ENCODE assay signal across 9 cellular contexts in the genomic region with DNA sequence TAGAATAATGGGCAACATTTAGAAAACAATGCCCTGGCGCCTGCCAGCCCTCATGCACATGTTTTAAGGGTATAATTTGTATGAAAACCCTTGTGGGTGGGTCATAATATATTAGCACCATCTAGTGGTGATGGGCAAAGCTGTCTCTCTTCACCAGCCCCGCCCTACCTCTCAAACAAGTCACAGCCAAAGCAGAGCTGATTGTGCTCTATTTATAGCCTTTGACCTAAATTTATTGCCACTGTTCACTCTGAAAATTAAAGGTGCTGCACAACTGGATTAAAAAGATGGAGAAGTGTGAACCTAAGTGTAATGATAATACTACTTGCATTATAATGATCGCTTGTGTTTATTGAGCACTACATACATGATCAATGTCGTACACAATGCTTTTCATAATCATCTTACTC.
A peak's percentile ranks its signal among the peaks of the same experiment; 100 is the strongest.
DNase-seq lines count a peak whose midpoint lies in the region; ATAC-seq and TF ChIP-seq lines count a peak whose summit lies in the region.
"Had no signal": no experiment of that assay in that cellular context is flagged by ENCODE, and none has a peak within 500 bp of the region (broad histone marks: within the 10 kb centered on the region; RNA-seq: fewer than 3 reads in every experiment).

No MANE protein-coding gene starts in this region.

- no peak overlapping the region for H3K9ac ChIP-seq in SU-DHL-6 (ENCODE audit: low read length)
- H3K9ac ChIP-seq: BLaER1 had no signal

- H3K27me3 ChIP-seq in SU-DHL-6 (ENCODE audit: low read length), result no peaks in the 10 kb centered on the region
- H3K27me3 ChIP-seq: BLaER1 had no signal

- DNase-seq in activated gamma-delta T cell treated with Interleukin-2 at 50 U/mL for 16 hours, result peak; percentile 53
- DNase-seq in activated gamma-delta T cell (lab: John Stamatoyannopoulos, UW), result no peak
- peak; percentile 72 for DNase-seq in NCI-H1436 (lab: John Stamatoyannopoulos, UW)
- DNase-seq in amniotic epithelial cell (ENCODE audit: low read depth), result peak; percentile 70
- DNase-seq in left cardiac atrium, result peak; percentile 66
- no peak for DNase-seq in retinal pigment epithelial cell (ENCODE audit: low read depth)

- no peaks in the 10 kb centered on the region for H4K20me1 ChIP-seq in SU-DHL-6 (ENCODE audit: low read depth, low read length)
- H4K20me1 ChIP-seq: BLaER1 had no signal

- TF ChIP-seq CTCF in SU-DHL-6 (IDR thresholded peaks at IDR 0.05; ENCODE audit: insufficient read depth, low read length, poor library complexity, severe bottlenecking) (peak; percentile 55), retinal pigment epithelial cell (conservative IDR thresholded peaks at IDR 0.05; ENCODE audit: low read depth, low read length) (peak; percentile 77)

- H3K4me3 ChIP-seq in SU-DHL-6 (ENCODE audit: insufficient read depth, low read length, poor library complexity, severe bottlenecking) (no peak overlapping the region), retinal pigment epithelial cell (ENCODE audit: low read length) (no peak overlapping the region)
- H3K4me3 ChIP-seq: BLaER1 had no signal

- H3K27ac ChIP-seq in SU-DHL-6 (ENCODE audit: low read depth, low read length), result no peak overlapping the region
- H3K27ac ChIP-seq: BLaER1 had no signal

- intact Hi-C loops in left cardiac atrium (cut with DNase I), result loop anchor here (1.0 to 10.0 kb wide), 5 partner anchors 56 to 276 kb away; a partner anchor contains a TSS

- no peaks in the 10 kb centered on the region for H3K79me2 ChIP-seq in SU-DHL-6 (ENCODE audit: insufficient read depth, low read length)

- H2AFZ ChIP-seq in SU-DHL-6 (ENCODE audit: low read depth, low read length, severe bottlenecking), result no peak overlapping the region

- H3K36me3 ChIP-seq in SU-DHL-6 (ENCODE audit: low read length), result no peaks in the 10 kb centered on the region
- H3K36me3 ChIP-seq: BLaER1 had no signal

- no peak overlapping the region for H3K4me2 ChIP-seq in SU-DHL-6 (ENCODE audit: low read depth, low read length, poor library complexity, severe bottlenecking)
- H3K4me2 ChIP-seq: BLaER1 had no signal

- no peaks in the 10 kb centered on the region for H3K9me3 ChIP-seq in SU-DHL-6 (ENCODE audit: insufficient read depth, low read length)

- no peaks in the 10 kb centered on the region for H3K9me2 ChIP-seq in SU-DHL-6 (replicated peaks; ENCODE audit: insufficient read depth, low read length)

- H3F3A ChIP-seq in SU-DHL-6 (ENCODE audit: insufficient read depth), result no peaks in the 10 kb centered on the region

- peak; percentile 92 for ATAC-seq in HG02870 (IDR thresholded peaks at IDR 0.05; ENCODE audit: unreplicated experiment)
- ATAC-seq in left cardiac atrium, result peak; percentile 87 to 96

Comparison
In these comparisons a context has a peak if more than half of its experiments do, and no peak if none do; other contexts are left out.
1. DNase-seq: peak in activated gamma-delta T cell treated with Interleukin-2 at 50 U/mL for 16 hours (single experiment), NCI-H1436 (single experiment), amniotic epithelial cell (single experiment) and left cardiac atrium (single experiment); none in activated gamma-delta T cell (single experiment) and retinal pigment epithelial cell (single experiment).